In the genomic region with DNA sequence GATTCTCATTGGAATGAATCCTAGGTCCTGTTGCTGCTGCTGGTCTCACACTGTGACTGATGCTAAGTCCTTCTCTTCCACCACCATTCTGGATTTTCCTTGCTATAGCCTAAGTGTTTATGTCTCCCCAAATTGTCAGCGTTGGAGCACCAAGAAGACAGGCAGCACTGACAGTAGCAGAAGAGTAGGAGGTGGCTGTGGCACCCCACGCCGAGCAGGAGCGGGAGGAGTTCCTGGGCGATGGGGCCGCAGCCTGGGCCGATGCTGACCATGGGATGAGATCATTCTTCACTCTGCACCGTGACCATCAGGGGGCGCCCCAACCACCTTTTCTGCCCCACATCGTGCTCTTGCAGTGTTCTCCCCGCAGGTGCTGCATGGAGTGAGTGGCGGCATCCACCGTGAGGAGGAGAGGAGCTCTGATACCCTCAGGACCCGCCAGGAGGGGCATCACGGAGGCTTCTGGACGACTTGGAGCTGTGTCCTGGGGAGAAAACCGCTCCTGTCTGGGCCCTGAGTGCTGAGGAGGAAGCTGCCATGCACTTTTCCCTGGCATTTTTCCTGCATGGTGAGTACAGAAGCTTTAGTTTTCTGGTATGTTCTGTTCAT, we compare ENCODE assay signal across 9 cellular contexts. TPM values are rescaled to one million over a fixed set of nuclear protein-coding genes. Genes with fewer than 3 reads are reported as not detected.
DNase-seq lines count a peak whose midpoint lies in the region; ATAC-seq and TF ChIP-seq lines count a peak whose summit lies in the region.
"Had no signal": no experiment of that assay in that cellular context is flagged by ENCODE, and none has a peak within 500 bp of the region (broad histone marks: within the 10 kb centered on the region; RNA-seq: fewer than 3 reads in every experiment).

No MANE protein-coding gene starts in this region.

- H3K27ac ChIP-seq in heart right ventricle: no peak overlapping the region
- no peak overlapping the region for H3K27ac ChIP-seq in aorta (ENCODE audit: low read depth in 1 of 2, low read length in 2 of 2)

- H3K36me3 ChIP-seq in MG63: no peaks in the 10 kb centered on the region
- no peaks in the 10 kb centered on the region for H3K36me3 ChIP-seq in heart right ventricle
- no peaks in the 10 kb centered on the region for H3K36me3 ChIP-seq in aorta (ENCODE audit: control insufficient read depth in 1 of 2, insufficient read depth in 2 of 2, low read length in 1 of 2)

- WGBS in heart right ventricle, 2 donors: 2 to 4% methylated on average over 17 of the region's 17 CpGs
- WGBS in aorta, 2 donors: 2 to 3% methylated on average over 17 of the region's 17 CpGs

- H3K9me3 ChIP-seq in MG63 (no peaks in the 10 kb centered on the region), heart right ventricle (no peaks in the 10 kb centered on the region), aorta (ENCODE audit: control insufficient read depth, low read length) (no peaks in the 10 kb centered on the region)

- TF ChIP-seq CTCF in heart right ventricle (IDR thresholded peaks at IDR 0.05): peak; percentile 45 to 87 (median 79)

- H3K27me3 ChIP-seq in MG63 (no peaks in the 10 kb centered on the region), heart right ventricle (peaks cover 0 to 47% (median 21%) of the 10 kb centered on the region in 7 donors), aorta (ENCODE audit: control insufficient read depth in 1 of 2, insufficient read depth in 2 of 2, low read length in 1 of 2) (no peaks in the 10 kb centered on the region)

- H3K4me3 ChIP-seq in MG63 (no peak overlapping the region), heart right ventricle (no peak overlapping the region), aorta (ENCODE audit: low read length in 2 of 2) (no peak overlapping the region)

- H3K4me3 Mint-ChIP-seq in activated naive CD8-positive, alpha-beta T cell: peak overlapping the region; percentile 38

- ATAC-seq in heart right ventricle (peak; percentile 70 to 92 (median 76)), aorta (ENCODE audit: low FRiP score) (peak; percentile 81), HG03196 (IDR thresholded peaks at IDR 0.05; ENCODE audit: unreplicated experiment) (no peak)

- no peak overlapping the region for H3K27ac Mint-ChIP-seq in activated naive CD8-positive, alpha-beta T cell

- DNase-seq in GF-D8 (lab: John Stamatoyannopoulos, UW): peak; percentile 5
- DNase-seq in MG63: peak; percentile 61
- DNase-seq in SKM-1 treated with dmso at 0.1 percent for 144 hours (lab: John Stamatoyannopoulos, UW; ENCODE audit: unreplicated experiment): peak; percentile 85
- peak; percentile 48 to 72 for DNase-seq in heart right ventricle
- peak; percentile 41 for DNase-seq in putamen (ENCODE audit: low spot score)
- DNase-seq in aorta: peak; percentile 76 to 91

- H3K27me3 Mint-ChIP-seq in activated naive CD8-positive, alpha-beta T cell: peaks cover 9% of the 10 kb centered on the region

- peaks cover 0 to 7% (median 5%) of the 10 kb centered on the region in 9 donors for H3K4me1 ChIP-seq in heart right ventricle
- H3K4me1 ChIP-seq in aorta (ENCODE audit: control insufficient read depth in 1 of 2, insufficient read depth in 2 of 2, low read length in 2 of 2): no peaks in the 10 kb centered on the region

- peaks cover 5% of the 10 kb centered on the region for H3K4me1 Mint-ChIP-seq in activated naive CD8-positive, alpha-beta T cell (ENCODE audit: low read depth)

- no peaks in the 10 kb centered on the region for H3K36me3 Mint-ChIP-seq in activated naive CD8-positive, alpha-beta T cell

- no peaks in the 10 kb centered on the region for H3K9me3 Mint-ChIP-seq in activated naive CD8-positive, alpha-beta T cell (ENCODE audit: low read depth)

- intact Hi-C loops in heart right ventricle (cut with DNase I) (loop anchor here in 1 of 10 donors (10.0 kb wide), 1 partner anchor 68 kb away; the partner anchor contains the start of gene SLC7A4), aorta (cut with DNase I) (no loop called here)

RNA-seq across cellular contexts. Expression of gene LRRC74B, which starts 57.0 kb away (rescaled TPM):
- total RNA-seq in MG63 (2014; rRNA removed; shearing (Covaris generic); ENCODE audit: low replicate concordance): not detected in 2 replicates
- total RNA-seq in heart right ventricle (not detected), aorta (not detected)
- polyA plus RNA-seq in heart right ventricle (not detected), aorta (under 1 TPM in 1 of 2 donors, not detected in 1; 0.05 TPM)
- total RNA-seq: mononuclear cell had no signal

Comparison
In these comparisons a context has a peak if more than half of its experiments do, and no peak if none do; other contexts are left out.
1. DNase-seq: peak in every context shown above with its lines; median percentile 85 in SKM-1 treated with dmso at 0.1 percent for 144 hours; 84 in aorta; 61 in MG63; 60 in heart right ventricle; 41 in putamen; 5 in GF-D8.